13 cellular contexts compared by ENCODE assay signal in the genomic region with DNA sequence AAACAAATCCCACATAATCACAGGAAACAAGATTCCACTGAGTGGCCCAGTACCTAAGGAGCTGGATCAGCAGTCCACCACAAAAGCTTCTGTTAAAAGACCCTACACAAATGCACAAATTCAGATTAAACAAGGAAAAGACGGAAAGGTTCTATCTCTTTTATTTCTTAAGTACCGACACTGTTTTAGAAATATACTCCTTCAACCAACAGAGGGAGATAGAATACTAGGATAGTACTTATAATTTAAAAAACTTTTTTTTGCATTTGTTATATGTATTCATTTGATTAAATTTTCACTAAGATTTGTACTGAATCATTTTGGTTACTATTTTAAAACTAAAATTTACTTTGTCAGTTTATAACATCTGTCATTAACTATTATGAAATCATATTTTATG. TPM values are rescaled to one million over a fixed set of nuclear protein-coding genes. Genes with fewer than 3 reads are reported as not detected.
A peak's percentile ranks its signal among the peaks of the same experiment; 100 is the strongest.
DNase-seq lines count a peak whose midpoint lies in the region; ATAC-seq and TF ChIP-seq lines count a peak whose summit lies in the region.
"Had no signal": no experiment of that assay in that cellular context is flagged by ENCODE, and none has a peak within 500 bp of the region (broad histone marks: within the 10 kb centered on the region; RNA-seq: fewer than 3 reads in every experiment).

No MANE protein-coding gene starts in this region.

- H3K27me3 ChIP-seq in SK-N-SH (ENCODE audit: insufficient read depth) (no peaks in the 10 kb centered on the region), left lung (no peaks in the 10 kb centered on the region), tibial artery (no peaks in the 10 kb centered on the region)

- H3K9me3 Mint-ChIP-seq in activated naive CD4-positive, alpha-beta T cell treated with anti-CD3 and anti-CD28 coated beads, Interleukin-2, amount 50 U/mL, for 72 hours, result peaks cover 0 to 5% of the 10 kb centered on the region in 2 donors
- H3K9me3 Mint-ChIP-seq: activated naive CD4-positive, alpha-beta T cell treated with anti-CD3 and anti-CD28 coated beads, Interleukin-2, amount 50 U/mL, for 24 hours had no signal

- 0 out of 2 replicates have a peak, but pooled peaks have one; percentile 3 for TF ChIP-seq RAD21 in SK-N-SH (IDR thresholded peaks at IDR 0.05; ENCODE audit: low read length)

- CTCF ChIA-PET in SK-N-SH (lab: Yijun Ruan, JAX), result interaction anchor here (0.7 to 5.3 kb wide), 9 partner anchors 10 to 415 kb away, joined by 3 to 37 read pairs (median 5); partner anchors contain the start of gene CDC7

- no peaks in the 10 kb centered on the region; a peak in 1 of 4 replicates for H3K4me1 ChIP-seq in SK-N-SH (ENCODE audit: control insufficient read depth in 1 of 2, insufficient read depth in 2 of 2, low read depth in 1 of 2, low read length in 1 of 2)
- peaks cover 0 to 9% of the 10 kb centered on the region in 2 donors for H3K4me1 ChIP-seq in left lung
- H3K4me1 ChIP-seq in tibial artery, result no peaks in the 10 kb centered on the region

- H3K4me3 ChIP-seq in SK-N-SH (ENCODE audit: low read depth in 2 of 2, low read length in 1 of 2), result no peak overlapping the region; a peak in 1 of 4 replicates
- no peak overlapping the region for H3K4me3 ChIP-seq in left lung
- H3K4me3 ChIP-seq in tibial artery, result no peak overlapping the region

- no peaks in the 10 kb centered on the region for H3K9me2 ChIP-seq in SK-N-SH

- H3K4me2 ChIP-seq in SK-N-SH, result no peak overlapping the region

- no peak overlapping the region for H2AFZ ChIP-seq in SK-N-SH (ENCODE audit: low read depth)

- H3K79me2 ChIP-seq in SK-N-SH (ENCODE audit: insufficient read depth), result no peaks in the 10 kb centered on the region

- no peak for ATAC-seq in SK-N-SH treated with all-trans-retinoic acid at 6 μM for 48 hours
- peak; percentile 67 for ATAC-seq in left lung
- no peak for ATAC-seq in activated naive CD4-positive, alpha-beta T cell treated with anti-CD3 and anti-CD28 coated beads, Interleukin-2, amount 50 U/mL, for 72 hours

- intact Hi-C loops in left lung (cut with DNase I), result loop anchor here in 1 of 2 donors (5.0 kb wide), 1 partner anchor 414 kb away; no protein-coding TSS in a partner anchor
- intact Hi-C loops in tibial artery (cut with DNase I; ENCODE audit: low total_unique reads), result loop anchor here (1.0 kb wide), 1 partner anchor 413 kb away; no protein-coding TSS in a partner anchor

- no peak overlapping the region for H3K27ac Mint-ChIP-seq in activated naive CD4-positive, alpha-beta T cell treated with anti-CD3 and anti-CD28 coated beads, Interleukin-2, amount 50 U/mL, for 72 hours
- H3K27ac Mint-ChIP-seq: activated naive CD4-positive, alpha-beta T cell treated with anti-CD3 and anti-CD28 coated beads, Interleukin-2, amount 50 U/mL, for 24 hours had no signal

- no peak overlapping the region for H3K27ac ChIP-seq in SK-N-SH (ENCODE audit: low read depth in 2 of 2, low read length in 1 of 2)
- H3K27ac ChIP-seq in left lung, result no peak overlapping the region
- H3K27ac ChIP-seq in tibial artery, result no peak overlapping the region

- no peaks in the 10 kb centered on the region for H3F3A ChIP-seq in SK-N-SH (replicated peaks; ENCODE audit: insufficient read depth)

- 94% methylated on average over 2 of the region's 2 CpGs for WGBS in SK-N-SH (ENCODE audit: low lambda C conversion rate)

- peaks cover 39 to 46% of the 10 kb centered on the region in 2 donors for H3K36me3 Mint-ChIP-seq in activated naive CD4-positive, alpha-beta T cell treated with anti-CD3 and anti-CD28 coated beads, Interleukin-2, amount 50 U/mL, for 72 hours

- H3K36me3 ChIP-seq in SK-N-SH (replicated peaks in 1 of 2; ENCODE audit: control insufficient read depth in 1 of 2, insufficient read depth in 2 of 2, low read length in 1 of 2), result peaks cover 6 to 39% of the 10 kb centered on the region in 2 experiments
- H3K36me3 ChIP-seq in left lung, result peaks cover 0 to 39% of the 10 kb centered on the region in 2 donors
- H3K36me3 ChIP-seq in tibial artery, result no peaks in the 10 kb centered on the region

- POLR2A ChIA-PET in SK-N-SH (lab: Yijun Ruan, JAX), result no interaction called here

- no peaks in the 10 kb centered on the region for H3K9me3 ChIP-seq in SK-N-SH
- no peaks in the 10 kb centered on the region for H3K9me3 ChIP-seq in left lung
- no peaks in the 10 kb centered on the region for H3K9me3 ChIP-seq in tibial artery

- DNase-seq in SK-N-SH, result no peak
- peak; percentile 13 for DNase-seq in central memory CD4-positive, alpha-beta T cell
- no peak for DNase-seq in left lung
- DNase-seq in tibial artery, result no peak
- no peak for DNase-seq in iPS-NIHi11 (ENCODE audit: low spot score)
- no peak for DNase-seq in activated CD4-positive, alpha-beta T cell treated with anti-CD3 and anti-CD28 coated beads, Interleukin-2, amount 50 U/mL, for 48 hours
- DNase-seq in activated naive CD4-positive, alpha-beta T cell treated with anti-CD3 and anti-CD28 coated beads, Interleukin-2, amount 50 U/mL, for 72 hours (ENCODE audit: low spot score in 2 of 2), result no peak
- DNase-seq: AML-193, NCI-H1092 treated with DMSO at 0.1 percent for 48 hours, nucleus accumbens, OCI-M1 had no signal

- TF ChIP-seq EP300 in SK-N-SH (IDR thresholded peaks at IDR 0.05; ENCODE audit: borderline replicate concordance in 1 of 2, low read depth in 1 of 2, low read length in 1 of 2), result no peak

- TF ChIP-seq CTCF in SK-N-SH (IDR thresholded peaks at IDR 0.05) (peak; percentile 60), left lung (IDR thresholded peaks at IDR 0.05) (peak; percentile 33 to 34), tibial artery (IDR thresholded peaks at IDR 0.05) (peak; percentile 47 to 52)

- H4K20me1 ChIP-seq in SK-N-SH (ENCODE audit: insufficient read depth), result no peaks in the 10 kb centered on the region

- H3K9ac ChIP-seq in SK-N-SH, result no peak overlapping the region

TF ChIP-seq in SK-N-SH, 30 proteins besides CTCF, POLR2A, EP300 and RAD21 (continues in another document):
- TF ChIP-seq, protein P1, sequence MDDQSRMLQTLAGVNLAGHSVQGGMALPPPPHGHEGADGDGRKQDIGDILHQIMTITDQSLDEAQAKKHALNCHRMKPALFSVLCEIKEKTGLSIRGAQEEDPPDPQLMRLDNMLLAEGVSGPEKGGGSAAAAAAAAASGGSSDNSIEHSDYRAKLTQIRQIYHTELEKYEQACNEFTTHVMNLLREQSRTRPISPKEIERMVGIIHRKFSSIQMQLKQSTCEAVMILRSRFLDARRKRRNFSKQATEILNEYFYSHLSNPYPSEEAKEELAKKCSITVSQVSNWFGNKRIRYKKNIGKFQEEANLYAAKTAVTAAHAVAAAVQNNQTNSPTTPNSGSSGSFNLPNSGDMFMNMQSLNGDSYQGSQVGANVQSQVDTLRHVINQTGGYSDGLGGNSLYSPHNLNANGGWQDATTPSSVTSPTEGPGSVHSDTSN (IDR thresholded peaks at IDR 0.05), result no peak
- TF ChIP-seq TEAD4 (IDR thresholded peaks at IDR 0.05; ENCODE audit: borderline replicate concordance, insufficient read depth) (no peak), EZH2phosphoT487 (IDR thresholded peaks at IDR 0.05; ENCODE audit: borderline replicate concordance, low read depth) (no peak), JUND (IDR thresholded peaks at IDR 0.05) (no peak)

TF ChIP-seq in SK-N-SH treated with all-trans-retinoic acid at 6 μM for 48 hours, 23 proteins besides CTCF, POLR2A, EP300 and RAD21 (continues in another document):
- TF ChIP-seq SNAI2 (CRISPR knock-in tag; IDR thresholded peaks at IDR 0.05) (no peak), ZFP30 (CRISPR knock-in tag; IDR thresholded peaks at IDR 0.05) (no peak), OSR1 (CRISPR knock-in tag; IDR thresholded peaks at IDR 0.05) (no peak), CSRNP3 (CRISPR knock-in tag; IDR thresholded peaks at IDR 0.05) (no peak), PPARA (CRISPR knock-in tag; IDR thresholded peaks at IDR 0.05; ENCODE audit: borderline replicate concordance) (no peak), ZNF565 (CRISPR knock-in tag; conservative IDR thresholded peaks at IDR 0.05; ENCODE audit: low read depth) (no peak), ZNF8 (CRISPR knock-in tag; IDR thresholded peaks at IDR 0.05) (no peak)
- TF ChIP-seq, protein P2, sequence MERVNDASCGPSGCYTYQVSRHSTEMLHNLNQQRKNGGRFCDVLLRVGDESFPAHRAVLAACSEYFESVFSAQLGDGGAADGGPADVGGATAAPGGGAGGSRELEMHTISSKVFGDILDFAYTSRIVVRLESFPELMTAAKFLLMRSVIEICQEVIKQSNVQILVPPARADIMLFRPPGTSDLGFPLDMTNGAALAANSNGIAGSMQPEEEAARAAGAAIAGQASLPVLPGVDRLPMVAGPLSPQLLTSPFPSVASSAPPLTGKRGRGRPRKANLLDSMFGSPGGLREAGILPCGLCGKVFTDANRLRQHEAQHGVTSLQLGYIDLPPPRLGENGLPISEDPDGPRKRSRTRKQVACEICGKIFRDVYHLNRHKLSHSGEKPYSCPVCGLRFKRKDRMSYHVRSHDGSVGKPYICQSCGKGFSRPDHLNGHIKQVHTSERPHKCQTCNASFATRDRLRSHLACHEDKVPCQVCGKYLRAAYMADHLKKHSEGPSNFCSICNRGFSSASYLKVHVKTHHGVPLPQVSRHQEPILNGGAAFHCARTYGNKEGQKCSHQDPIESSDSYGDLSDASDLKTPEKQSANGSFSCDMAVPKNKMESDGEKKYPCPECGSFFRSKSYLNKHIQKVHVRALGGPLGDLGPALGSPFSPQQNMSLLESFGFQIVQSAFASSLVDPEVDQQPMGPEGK (CRISPR knock-in tag; IDR thresholded peaks at IDR 0.05; ENCODE audit: borderline replicate concordance), result no peak

RNA-seq across cellular contexts. Expression of gene CDC7, which starts 12.5 kb away (rescaled TPM):
- 2.6 TPM in 2 replicates for polyA plus RNA-seq in SK-N-SH (2012; rRNA removed)
- polyA plus RNA-seq in SK-N-SH (2012; cell fraction: cytosol; rRNA removed), result 3.0 and 3.6 TPM in 2 replicates
- 4.1 and 7.0 TPM in 2 replicates for polyA plus RNA-seq in SK-N-SH (2012; cell fraction: nucleus; rRNA removed)
- total RNA-seq in left lung, result 10 to 100 TPM in 1 of 2 donors, 1 to 10 TPM in 1; 6.3 to 10.4 TPM
- total RNA-seq in activated naive CD4-positive, alpha-beta T cell treated with anti-CD3 and anti-CD28 coated beads, Interleukin-2, amount 50 U/mL, for 72 hours, result 10 to 100 TPM; 38.2 to 38.9 TPM
